In genomic region chr5:123089572-123089970, GRCh38 we compare ENCODE assay signal across 8 cellular contexts. TPM values are rescaled to one million over a fixed set of nuclear protein-coding genes. Genes with fewer than 3 reads are reported as not detected.
DNase-seq lines count a peak whose midpoint lies in the region; ATAC-seq and TF ChIP-seq lines count a peak whose summit lies in the region.

No MANE protein-coding gene starts in this region.

- no peak overlapping the region for H3K27ac Mint-ChIP-seq in T-cell

- no peak overlapping the region for H3K4me3 Mint-ChIP-seq in T-cell

- TF ChIP-seq CTCF in GM12875 (IDR thresholded peaks at IDR 0.05; ENCODE audit: borderline replicate concordance, insufficient read depth, low read depth, low read length), result no peak

- peak; percentile 38 for DNase-seq in left ventricle myocardium superior
- no peak for DNase-seq in skeletal muscle cell (ENCODE audit: low read depth)
- no peak for DNase-seq in NCI-H2029 (lab: John Stamatoyannopoulos, UW)
- DNase-seq in activated effector memory CD4-positive, alpha-beta T cell treated with anti-CD3 and anti-CD28 coated beads, Interleukin-2, amount 50 U/mL, for 16 hours, result no peak
- DNase-seq in T-cell, result no peak
- no peak for DNase-seq in NCI-H510A (lab: John Stamatoyannopoulos, UW)

- peaks cover 62 to 73% of the 10 kb centered on the region in 2 donors for H3K27me3 Mint-ChIP-seq in T-cell

- H3K4me1 Mint-ChIP-seq in T-cell, result peaks cover 16 to 36% (median 36%) of the 10 kb centered on the region in 3 donors

- intact Hi-C loops in left ventricle myocardium superior (cut with micrococcal nuclease), result no loop called here

- POLR2A ChIA-PET in T-cell (lab: Charles Lee), result no interaction called here

- ATAC-seq in SK-N-SH treated with all-trans-retinoic acid at 6 μM for 48 hours (peak; percentile 52), left ventricle myocardium superior (peak; percentile 70), T-cell (replicated peaks in 1 of 4) (no peak)

- H3K9me3 Mint-ChIP-seq in T-cell, result no peaks in the 10 kb centered on the region

- CTCF ChIA-PET in T-cell (lab: Charles Lee), result no interaction called here

- no peaks in the 10 kb centered on the region for H3K36me3 Mint-ChIP-seq in T-cell

- peak overlapping the region; percentile 26 for H3K4me3 ChIP-seq in GM12875 (ENCODE audit: low read depth, low read length)
- peak overlapping the region; percentile 42 for H3K4me3 ChIP-seq in skeletal muscle cell (ENCODE audit: low read depth, low read length)

TF ChIP-seq in SK-N-SH treated with all-trans-retinoic acid at 6 μM for 48 hours, 23 proteins besides CTCF, POLR2A, EP300 and RAD21:
- TF ChIP-seq PPARA (CRISPR knock-in tag; IDR thresholded peaks at IDR 0.05; ENCODE audit: borderline replicate concordance), result no peak
- TF ChIP-seq ESRRG (CRISPR knock-in tag; IDR thresholded peaks at IDR 0.05), result no peak
- no peak for TF ChIP-seq RARB (CRISPR knock-in tag; IDR thresholded peaks at IDR 0.05)
- TF ChIP-seq, protein P1, sequence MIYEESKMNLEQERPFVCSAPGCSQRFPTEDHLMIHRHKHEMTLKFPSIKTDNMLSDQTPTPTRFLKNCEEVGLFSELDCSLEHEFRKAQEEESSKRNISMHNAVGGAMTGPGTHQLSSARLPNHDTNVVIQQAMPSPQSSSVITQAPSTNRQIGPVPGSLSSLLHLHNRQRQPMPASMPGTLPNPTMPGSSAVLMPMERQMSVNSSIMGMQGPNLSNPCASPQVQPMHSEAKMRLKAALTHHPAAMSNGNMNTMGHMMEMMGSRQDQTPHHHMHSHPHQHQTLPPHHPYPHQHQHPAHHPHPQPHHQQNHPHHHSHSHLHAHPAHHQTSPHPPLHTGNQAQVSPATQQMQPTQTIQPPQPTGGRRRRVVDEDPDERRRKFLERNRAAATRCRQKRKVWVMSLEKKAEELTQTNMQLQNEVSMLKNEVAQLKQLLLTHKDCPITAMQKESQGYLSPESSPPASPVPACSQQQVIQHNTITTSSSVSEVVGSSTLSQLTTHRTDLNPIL (CRISPR knock-in tag; IDR thresholded peaks at IDR 0.05; ENCODE audit: low read depth), result no peak
- TF ChIP-seq, protein P2, sequence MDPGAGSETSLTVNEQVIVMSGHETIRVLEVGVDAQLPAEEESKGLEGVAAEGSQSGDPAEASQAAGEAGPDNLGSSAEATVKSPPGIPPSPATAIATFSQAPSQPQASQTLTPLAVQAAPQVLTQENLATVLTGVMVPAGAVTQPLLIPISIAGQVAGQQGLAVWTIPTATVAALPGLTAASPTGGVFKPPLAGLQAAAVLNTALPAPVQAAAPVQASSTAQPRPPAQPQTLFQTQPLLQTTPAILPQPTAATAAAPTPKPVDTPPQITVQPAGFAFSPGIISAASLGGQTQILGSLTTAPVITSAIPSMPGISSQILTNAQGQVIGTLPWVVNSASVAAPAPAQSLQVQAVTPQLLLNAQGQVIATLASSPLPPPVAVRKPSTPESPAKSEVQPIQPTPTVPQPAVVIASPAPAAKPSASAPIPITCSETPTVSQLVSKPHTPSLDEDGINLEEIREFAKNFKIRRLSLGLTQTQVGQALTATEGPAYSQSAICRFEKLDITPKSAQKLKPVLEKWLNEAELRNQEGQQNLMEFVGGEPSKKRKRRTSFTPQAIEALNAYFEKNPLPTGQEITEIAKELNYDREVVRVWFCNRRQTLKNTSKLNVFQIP (CRISPR knock-in tag; IDR thresholded peaks at IDR 0.05; ENCODE audit: borderline replicate concordance, low read depth), result no peak
- TF ChIP-seq SNAI2 (CRISPR knock-in tag; IDR thresholded peaks at IDR 0.05), result no peak
- TF ChIP-seq, protein P3, sequence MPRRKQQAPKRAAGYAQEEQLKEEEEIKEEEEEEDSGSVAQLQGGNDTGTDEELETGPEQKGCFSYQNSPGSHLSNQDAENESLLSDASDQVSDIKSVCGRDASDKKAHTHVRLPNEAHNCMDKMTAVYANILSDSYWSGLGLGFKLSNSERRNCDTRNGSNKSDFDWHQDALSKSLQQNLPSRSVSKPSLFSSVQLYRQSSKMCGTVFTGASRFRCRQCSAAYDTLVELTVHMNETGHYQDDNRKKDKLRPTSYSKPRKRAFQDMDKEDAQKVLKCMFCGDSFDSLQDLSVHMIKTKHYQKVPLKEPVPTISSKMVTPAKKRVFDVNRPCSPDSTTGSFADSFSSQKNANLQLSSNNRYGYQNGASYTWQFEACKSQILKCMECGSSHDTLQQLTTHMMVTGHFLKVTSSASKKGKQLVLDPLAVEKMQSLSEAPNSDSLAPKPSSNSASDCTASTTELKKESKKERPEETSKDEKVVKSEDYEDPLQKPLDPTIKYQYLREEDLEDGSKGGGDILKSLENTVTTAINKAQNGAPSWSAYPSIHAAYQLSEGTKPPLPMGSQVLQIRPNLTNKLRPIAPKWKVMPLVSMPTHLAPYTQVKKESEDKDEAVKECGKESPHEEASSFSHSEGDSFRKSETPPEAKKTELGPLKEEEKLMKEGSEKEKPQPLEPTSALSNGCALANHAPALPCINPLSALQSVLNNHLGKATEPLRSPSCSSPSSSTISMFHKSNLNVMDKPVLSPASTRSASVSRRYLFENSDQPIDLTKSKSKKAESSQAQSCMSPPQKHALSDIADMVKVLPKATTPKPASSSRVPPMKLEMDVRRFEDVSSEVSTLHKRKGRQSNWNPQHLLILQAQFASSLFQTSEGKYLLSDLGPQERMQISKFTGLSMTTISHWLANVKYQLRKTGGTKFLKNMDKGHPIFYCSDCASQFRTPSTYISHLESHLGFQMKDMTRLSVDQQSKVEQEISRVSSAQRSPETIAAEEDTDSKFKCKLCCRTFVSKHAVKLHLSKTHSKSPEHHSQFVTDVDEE (CRISPR knock-in tag; IDR thresholded peaks at IDR 0.05), result no peak
- no peak for TF ChIP-seq ZNF8 (CRISPR knock-in tag; IDR thresholded peaks at IDR 0.05)
- TF ChIP-seq PATZ1 (CRISPR knock-in tag; IDR thresholded peaks at IDR 0.05; ENCODE audit: borderline replicate concordance), result no peak
- no peak for TF ChIP-seq TOX (CRISPR knock-in tag; IDR thresholded peaks at IDR 0.05; ENCODE audit: borderline replicate concordance)

RNA-seq across cellular contexts. Expression of gene PRDM6, which starts 0.5 kb away (rescaled TPM):
- 0.27 TPM for total RNA-seq in left ventricle myocardium superior
- total RNA-seq in T-cell, result under 1 TPM in 1 of 5 donors, not detected in 4; 0.03 TPM

RNA-seq across cellular contexts. Expression of gene PPIC, which starts 53.0 kb away (rescaled TPM):
- total RNA-seq in left ventricle myocardium superior (52.2 TPM), T-cell (under 1 TPM in 1 of 5 donors, not detected in 4; 0.26 TPM)

Comparison
In these comparisons a context has a peak if more than half of its experiments do, and no peak if none do; other contexts are left out.
1. ATAC-seq: peak in SK-N-SH treated with all-trans-retinoic acid at 6 μM for 48 hours (single experiment) and left ventricle myocardium superior (single experiment); none in T-cell (0 of 4).
2. RNA of gene PPIC, which starts 53.0 kb away (total RNA-seq): 52.2 TPM in left ventricle myocardium superior (single experiment); 0.26 TPM in T-cell; every median in the first group is over 10 times any median in the second.